Comparison of ENCODE assay signal across 34 cellular contexts in genomic region chr12:47862881-47863280, GRCh38. TPM values are rescaled to one million over a fixed set of nuclear protein-coding genes. Genes with fewer than 3 reads are reported as not detected.
DNase-seq lines count a peak whose midpoint lies in the region; ATAC-seq, FAIRE-seq and TF ChIP-seq lines count a peak whose summit lies in the region.
"Had no signal": no experiment of that assay in that cellular context is flagged by ENCODE, and none has a peak within 500 bp of the region (broad histone marks: within the 10 kb centered on the region; RNA-seq: fewer than 3 reads in every experiment).

No MANE protein-coding gene starts in this region.

- H3K4me1 ChIP-seq in breast epithelium = no peaks in the 10 kb centered on the region
- H3K4me1 ChIP-seq in osteoblast (ENCODE audit: insufficient read depth, low read length) = peaks cover 7% of the 10 kb centered on the region
- H3K4me1 ChIP-seq: pancreas, transverse colon had no signal

- peaks cover 46% of the 10 kb centered on the region for H3K36me3 Mint-ChIP-seq in T-helper 1 cell treated with Interleukin-12 subunit alpha and Interleukin-12 subunit beta and Interleukin-4 antibody, amounts not matched to agents 30 μg/mL and 1 μg/mL, for 36 hours (ENCODE audit: low read depth)
- peaks cover 35% of the 10 kb centered on the region for H3K36me3 Mint-ChIP-seq in MCF 10A (ENCODE audit: insufficient read depth, unreplicated experiment)
- H3K36me3 Mint-ChIP-seq: memory B cell had no signal

- H3K79me2 ChIP-seq in osteoblast (ENCODE audit: insufficient read depth, low read length) = no peaks in the 10 kb centered on the region

- POLR2A ChIA-PET in MCF 10A (lab: Yijun Ruan, JAX) = interaction anchor here (0.6 to 7.8 kb wide), 11 partner anchors 10 to 94 kb away, joined by 3 to 46 read pairs (median 3); partner anchors contain the start of gene VDR

- no peak overlapping the region for H3K27ac ChIP-seq in breast epithelium
- H3K27ac ChIP-seq in osteoblast (ENCODE audit: low read depth, low read length) = no peak overlapping the region
- H3K27ac ChIP-seq: 22Rv1, pancreas, transverse colon had no signal

- H3K27me3 Mint-ChIP-seq in T-helper 1 cell treated with Interleukin-12 subunit alpha and Interleukin-12 subunit beta and Interleukin-4 antibody, amounts not matched to agents 30 μg/mL and 1 μg/mL, for 36 hours (ENCODE audit: low read depth) = no peaks in the 10 kb centered on the region
- H3K27me3 Mint-ChIP-seq in MCF 10A (ENCODE audit: insufficient read depth, unreplicated experiment) = no peaks in the 10 kb centered on the region
- H3K27me3 Mint-ChIP-seq: activated naive CD4-positive, alpha-beta T cell treated with anti-CD3 and anti-CD28 coated beads, Interleukin-2, amount 50 U/mL, for 24 hours; memory B cell; T-helper 17 cell had no signal

- H3K4me3 Mint-ChIP-seq in T-helper 1 cell treated with Interleukin-12 subunit alpha and Interleukin-12 subunit beta and Interleukin-4 antibody, amounts not matched to agents 30 μg/mL and 1 μg/mL, for 36 hours = no peak overlapping the region
- no peak overlapping the region for H3K4me3 Mint-ChIP-seq in MCF 10A (ENCODE audit: unreplicated experiment)
- H3K4me3 Mint-ChIP-seq: activated naive CD4-positive, alpha-beta T cell treated with anti-CD3 and anti-CD28 coated beads, Interleukin-2, amount 50 U/mL, for 24 hours; memory B cell; T-helper 17 cell had no signal

- intact Hi-C loops in MCF 10A (cut with micrococcal nuclease) (loop anchor here (5.0 kb wide), 2 partner anchors 39 to 84 kb away; partner anchors contain the start of gene VDR), breast epithelium (cut with DNase I; ENCODE audit: low total_unique reads) (no loop called here)

- H3K9me3 ChIP-seq in breast epithelium = no peaks in the 10 kb centered on the region
- H3K9me3 ChIP-seq in osteoblast (ENCODE audit: low read depth, low read length) = no peaks in the 10 kb centered on the region
- H3K9me3 ChIP-seq: pancreas, SK-N-SH, transverse colon had no signal

- H2AFZ ChIP-seq in osteoblast (ENCODE audit: low read length) = no peak overlapping the region

- H3K9me3 Mint-ChIP-seq in T-helper 1 cell treated with Interleukin-12 subunit alpha and Interleukin-12 subunit beta and Interleukin-4 antibody, amounts not matched to agents 30 μg/mL and 1 μg/mL, for 36 hours = no peaks in the 10 kb centered on the region
- H3K9me3 Mint-ChIP-seq in MCF 10A (ENCODE audit: unreplicated experiment) = no peaks in the 10 kb centered on the region
- H3K9me3 Mint-ChIP-seq: activated naive CD4-positive, alpha-beta T cell treated with anti-CD3 and anti-CD28 coated beads, Interleukin-2, amount 50 U/mL, for 24 hours; memory B cell had no signal

- no peak overlapping the region for H3K4me2 ChIP-seq in osteoblast (ENCODE audit: insufficient read depth, low read length)
- H3K4me2 ChIP-seq: SK-N-SH, smooth muscle cell had no signal

- H3K4me1 Mint-ChIP-seq in T-helper 1 cell treated with Interleukin-12 subunit alpha and Interleukin-12 subunit beta and Interleukin-4 antibody, amounts not matched to agents 30 μg/mL and 1 μg/mL, for 36 hours (ENCODE audit: low read depth) = peaks cover 60% of the 10 kb centered on the region
- H3K4me1 Mint-ChIP-seq in MCF 10A (ENCODE audit: insufficient read depth, unreplicated experiment) = peaks cover 54% of the 10 kb centered on the region

- no peak for TF ChIP-seq CTCF in MCF 10A (IDR thresholded peaks at IDR 0.05; ENCODE audit: unreplicated experiment)
- no peak for TF ChIP-seq CTCF in breast epithelium (IDR thresholded peaks at IDR 0.05)
- no peak for TF ChIP-seq CTCF in osteoblast (IDR thresholded peaks at IDR 0.05; ENCODE audit: extremely low read depth, low read depth, low read length)

- no peak for DNase-seq in T-helper 1 cell
- no peak for DNase-seq in MCF 10A (ENCODE audit: unreplicated experiment)
- no peak for DNase-seq in breast epithelium (ENCODE audit: low spot score in 2 of 2)
- DNase-seq in osteoblast (ENCODE audit: insufficient read length, low spot score, missing footprints) = peak; percentile 75
- no peak for DNase-seq in GM12892 (ENCODE audit: insufficient read length)
- no peak for DNase-seq in stimulated activated CD4-positive, alpha-beta T cell treated with anti-CD3 and anti-CD28 coated beads, Interleukin-4, amount 100 ng/mL, for 4 hours
- DNase-seq: activated CD8-positive, alpha-beta memory T cell treated with anti-CD3 and anti-CD28 coated beads for 24 hours; anterior cingulate cortex; DMS79 treated with DMSO at 0.1 percent for 48 hours; effector CD8-positive, alpha-beta T cell; GDM1; glutamatergic neuron; Karpas-422; NCI-H1417 treated with DMSO at 0.1 percent for 48 hours; NCI-H2081; NCI-H69; pancreas; PC-3; SK-N-SH; stimulated activated CD4-positive, alpha-beta T cell treated with anti-CD3 and anti-CD28 coated beads, Interleukin-2, amount 100 ng/mL, for 24 hours; stimulated activated CD8-positive, alpha-beta memory T cell treated with anti-CD3 and anti-CD28 coated beads, Interleukin-4, amount 100 ng/mL, for 48 hours; T-helper 17 cell; transverse colon had no signal

- H3K4me3 ChIP-seq in breast epithelium (no peak overlapping the region), osteoblast (ENCODE audit: insufficient read depth, low read length) (no peak overlapping the region)
- H3K4me3 ChIP-seq: pancreas, smooth muscle cell, transverse colon had no signal

- peak overlapping the region; percentile 36 for H3K27ac Mint-ChIP-seq in T-helper 1 cell treated with Interleukin-12 subunit alpha and Interleukin-12 subunit beta and Interleukin-4 antibody, amounts not matched to agents 30 μg/mL and 1 μg/mL, for 36 hours
- peak overlapping the region; percentile 81 for H3K27ac Mint-ChIP-seq in MCF 10A (ENCODE audit: low read depth, unreplicated experiment)
- H3K27ac Mint-ChIP-seq: activated naive CD4-positive, alpha-beta T cell treated with anti-CD3 and anti-CD28 coated beads, Interleukin-2, amount 50 U/mL, for 24 hours; memory B cell; T-helper 17 cell had no signal

- ATAC-seq in GM21737 (IDR thresholded peaks at IDR 0.05; ENCODE audit: unreplicated experiment) = no peak
- ATAC-seq: HCT116, pancreas, PC-3, Right ventricle myocardium inferior, T-helper 17 cell had no signal

- H4K20me1 ChIP-seq in osteoblast (ENCODE audit: insufficient read depth, low read length) = peaks cover 1% of the 10 kb centered on the region

- no TSS peak for BruUV-seq in MCF 10A (replicated peaks; lab: Mats Ljungman, UMichigan)

- H3K27me3 ChIP-seq in breast epithelium (no peaks in the 10 kb centered on the region), osteoblast (ENCODE audit: insufficient read depth, low read length) (no peaks in the 10 kb centered on the region)
- H3K27me3 ChIP-seq: pancreas, transverse colon had no signal

- CTCF ChIA-PET in MCF 10A (lab: Yijun Ruan, JAX) = interaction anchor here (0.6 to 3.3 kb wide), 11 partner anchors 9 to 229 kb away, joined by 3 to 10 read pairs (median 3); no protein-coding TSS in a partner anchor

- TF ChIP-seq POLR2A in breast epithelium (IDR thresholded peaks at IDR 0.05) (no peak), GM12892 (IDR thresholded peaks at IDR 0.05; ENCODE audit: low read depth, low read length) (no peak)

- no peaks in the 10 kb centered on the region for H3K36me3 ChIP-seq in breast epithelium
- peaks cover 35% of the 10 kb centered on the region for H3K36me3 ChIP-seq in osteoblast (ENCODE audit: insufficient read depth, low read length)
- H3K36me3 ChIP-seq: pancreas, transverse colon had no signal

- no peak for FAIRE-seq in GM12892 (lab: Jason Lieb, UNC)
- FAIRE-seq: HepG2, pancreas, TTC549 had no signal

RNA-seq across cellular contexts. Expression of gene VDR, which starts 41.9 kb away (rescaled TPM):
- total RNA-seq in MCF 10A (2022) (22.3 and 23.4 TPM in 2 replicates), breast epithelium (10 to 100 TPM in 2 of 3 donors, 1 to 10 TPM in 1; 1.6 to 41.7 (median 16.1) TPM), osteoblast (30.4 and 32.2 TPM in 2 replicates)
- 12.0 TPM for polyA plus RNA-seq in GM12892 (2012; ENCODE audit: missing spikeins)
- polyA plus RNA-seq: neural cell had no signal

RNA-seq across cellular contexts. Expression of gene HDAC7, which starts 43.2 kb away (rescaled TPM):
- total RNA-seq in MCF 10A (2022) = 65.0 and 80.1 TPM in 2 replicates
- 10 to 100 TPM; 37.6 to 77.0 (median 44.9) TPM for total RNA-seq in breast epithelium
- total RNA-seq in osteoblast = 39.8 and 41.3 TPM in 2 replicates
- polyA plus RNA-seq in GM12892 (2012; ENCODE audit: missing spikeins) = 29.1 TPM
